In genomic region chr16:31086629-31086906, GRCh38 we compare ENCODE assay signal across 17 cellular contexts. TPM values are rescaled to one million over a fixed set of nuclear protein-coding genes. Genes with fewer than 3 reads are reported as not detected.
DNase-seq lines count a peak whose midpoint lies in the region; ATAC-seq and TF ChIP-seq lines count a peak whose summit lies in the region.
"Had no signal": no experiment of that assay in that cellular context is flagged by ENCODE, and none has a peak within 500 bp of the region (broad histone marks: within the 10 kb centered on the region; RNA-seq: fewer than 3 reads in every experiment).

No MANE protein-coding gene starts in this region.

- TF ChIP-seq CTCF in 22Rv1 (IDR thresholded peaks at IDR 0.05), result no peak
- TF ChIP-seq CTCF in RWPE1 (conservative IDR thresholded peaks at IDR 0.05; ENCODE audit: low read depth), result no peak
- no peak for TF ChIP-seq CTCF in neural crest cell (conservative IDR thresholded peaks at IDR 0.05)
- TF ChIP-seq CTCF in CD14-positive monocyte (IDR thresholded peaks at IDR 0.05), result no peak

- H3K27ac Mint-ChIP-seq in dendritic cell treated with granulocyte-macrophage colony-stimulating factor and Interleukin-4, amounts not matched to agents 40 ng/mL and 50 ng/mL, for 4 days, result peak overlapping the region; percentile 7
- H3K27ac Mint-ChIP-seq in neural crest cell (ENCODE audit: unreplicated experiment) (no peak overlapping the region), CD14-positive monocyte (peak overlapping the region in 2 of 7 donors; percentile 25 to 57)
- H3K27ac Mint-ChIP-seq: CD8-positive, alpha-beta T cell; HFFc6 had no signal

- peaks cover 99% of the 10 kb centered on the region for H3K36me3 Mint-ChIP-seq in dendritic cell treated with granulocyte-macrophage colony-stimulating factor and Interleukin-4, amounts not matched to agents 40 ng/mL and 50 ng/mL, for 4 days (ENCODE audit: low read depth)
- H3K36me3 Mint-ChIP-seq in neural crest cell (ENCODE audit: low read depth) (peaks cover 2% of the 10 kb centered on the region), CD14-positive monocyte (peaks cover 39 to 61% of the 10 kb centered on the region in 2 donors)

- intact Hi-C loops in dendritic cell treated with granulocyte-macrophage colony-stimulating factor and Interleukin-4, amounts not matched to agents 40 ng/mL and 50 ng/mL, for 4 days (cut with micrococcal nuclease), result no loop called here
- intact Hi-C loops in CD14-positive monocyte (cut with micrococcal nuclease), result no loop called here

- POLR2A ChIA-PET in RWPE1 (lab: Yijun Ruan, JAX; ENCODE audit: low non-redundant PET), result no interaction called here

- no peak for DNase-seq in RWPE1 (ENCODE audit: low spot score)
- no peak for DNase-seq in neural crest cell (ENCODE audit: low read depth, low spot score)
- DNase-seq in CD14-positive monocyte (ENCODE audit: low spot score), result no peak
- DNase-seq in activated CD4-positive, alpha-beta T cell treated with anti-CD3 and anti-CD28 coated beads for 4 hours, result no peak
- DNase-seq: BE2C; CD8-positive, alpha-beta T cell; COR-L47; DMS153; DMS79 treated with DMSO at 0.1 percent for 48 hours; EL; HFFc6; IMR-90 had no signal

- H3K27me3 Mint-ChIP-seq in dendritic cell treated with granulocyte-macrophage colony-stimulating factor and Interleukin-4, amounts not matched to agents 40 ng/mL and 50 ng/mL, for 4 days, result no peaks in the 10 kb centered on the region
- H3K27me3 Mint-ChIP-seq in neural crest cell (ENCODE audit: low read depth), result peaks cover 2% of the 10 kb centered on the region
- H3K27me3 Mint-ChIP-seq in CD14-positive monocyte (ENCODE audit: low read depth in 3 of 3), result peaks cover 0 to 3% (median 3%) of the 10 kb centered on the region in 3 donors

- H3K27ac ChIP-seq in 22Rv1, result peak overlapping the region; percentile 10; the same call in 1 of the 2 replicates
- H3K27ac ChIP-seq in RWPE1, result peak overlapping the region; percentile 67
- H3K27ac ChIP-seq: A549, C4-2B had no signal

- H3K4me3 Mint-ChIP-seq in dendritic cell treated with granulocyte-macrophage colony-stimulating factor and Interleukin-4, amounts not matched to agents 40 ng/mL and 50 ng/mL, for 4 days, result no peak overlapping the region
- H3K4me3 Mint-ChIP-seq in neural crest cell (peak overlapping the region; percentile 34), CD14-positive monocyte (no peak overlapping the region)
- H3K4me3 Mint-ChIP-seq: CD8-positive, alpha-beta T cell; HFFc6 had no signal

- CTCF ChIA-PET in RWPE1 (lab: Yijun Ruan, JAX), result interaction anchor here (0.5 kb wide), 1 partner anchor 86 kb away, joined by 3 read pairs; no protein-coding TSS in a partner anchor

- H3K4me1 Mint-ChIP-seq in dendritic cell treated with granulocyte-macrophage colony-stimulating factor and Interleukin-4, amounts not matched to agents 40 ng/mL and 50 ng/mL, for 4 days (ENCODE audit: low read depth), result peaks cover 20% of the 10 kb centered on the region
- H3K4me1 Mint-ChIP-seq in neural crest cell (peaks cover 4% of the 10 kb centered on the region), CD14-positive monocyte (peaks cover 10% of the 10 kb centered on the region)

- H3K9me3 Mint-ChIP-seq in dendritic cell treated with granulocyte-macrophage colony-stimulating factor and Interleukin-4, amounts not matched to agents 40 ng/mL and 50 ng/mL, for 4 days, result no peaks in the 10 kb centered on the region
- no peaks in the 10 kb centered on the region for H3K9me3 Mint-ChIP-seq in neural crest cell
- no peaks in the 10 kb centered on the region for H3K9me3 Mint-ChIP-seq in CD14-positive monocyte
- H3K9me3 Mint-ChIP-seq: CD8-positive, alpha-beta T cell; HFFc6 had no signal

- ATAC-seq in GM21528 (IDR thresholded peaks at IDR 0.05; ENCODE audit: low FRiP score, unreplicated experiment), result no peak
- ATAC-seq: A549; CD8-positive, alpha-beta T cell had no signal

RNA-seq across cellular contexts. Expression of gene PRSS53, which starts 2.2 kb away (rescaled TPM):
- 3.7 and 4.4 TPM in 2 replicates for total RNA-seq in neural crest cell
- under 1 TPM in 1 of 2 donors, not detected in 1; 0.17 TPM for polyA plus RNA-seq in CD14-positive monocyte

RNA-seq across cellular contexts. Expression of gene VKORC1, which starts 8.0 kb away (rescaled TPM):
- 62.4 and 70.1 TPM in 2 replicates for total RNA-seq in neural crest cell
- 100 to 1,000 TPM in 1 of 2 donors, 10 to 100 TPM in 1; 91.2 to 113 TPM for polyA plus RNA-seq in CD14-positive monocyte

RNA-seq across cellular contexts. Expression of gene ZNF646, which starts 12.3 kb away (rescaled TPM):
- total RNA-seq in neural crest cell, result 32.3 and 32.4 TPM in 2 replicates
- 1 to 10 TPM in 1 of 2 donors, under 1 TPM in 1; 0.46 to 3.0 TPM for polyA plus RNA-seq in CD14-positive monocyte

RNA-seq across cellular contexts. Expression of gene ZNF668, which starts 12.5 kb away (rescaled TPM):
- 16.8 and 19.7 TPM in 2 replicates for total RNA-seq in neural crest cell
- 1 to 10 TPM; 3.8 to 4.8 TPM for polyA plus RNA-seq in CD14-positive monocyte

RNA-seq across cellular contexts. Expression of gene BCKDK, which starts 21.6 kb away (rescaled TPM):
- 42.4 and 43.5 TPM in 2 replicates for total RNA-seq in neural crest cell
- 10 to 100 TPM; 76.5 to 93.5 TPM for polyA plus RNA-seq in CD14-positive monocyte
